ENCODE assay signal across 1 cellular context in the genomic region with DNA sequence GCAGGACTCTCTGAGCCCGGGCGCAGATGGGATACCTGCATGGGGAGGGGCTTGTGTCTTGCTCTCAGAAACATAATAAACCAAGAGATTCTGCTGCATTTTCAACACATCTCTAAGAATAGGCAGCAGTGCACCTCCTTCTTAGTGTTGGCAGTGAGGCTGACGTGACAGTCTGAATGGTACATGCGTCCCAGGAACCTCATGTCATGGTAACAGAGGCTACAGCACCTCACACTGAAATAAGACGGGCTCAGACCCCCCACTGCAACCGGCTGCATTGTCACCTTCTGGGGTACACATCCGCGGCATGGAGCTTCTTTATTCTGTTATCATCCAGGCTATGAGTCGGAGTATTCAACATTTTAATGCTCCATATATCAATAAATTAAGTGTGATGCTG.
"Had no signal": no experiment of that assay in that cellular context is flagged by ENCODE, and none has a peak within 500 bp of the region (broad histone marks: within the 10 kb centered on the region; RNA-seq: fewer than 3 reads in every experiment).

No MANE protein-coding gene starts in this region.

- H3K4me3 ChIP-seq: GM12878 had no signal

- ATAC-seq: GM12878 had no signal
